In the genomic region with DNA sequence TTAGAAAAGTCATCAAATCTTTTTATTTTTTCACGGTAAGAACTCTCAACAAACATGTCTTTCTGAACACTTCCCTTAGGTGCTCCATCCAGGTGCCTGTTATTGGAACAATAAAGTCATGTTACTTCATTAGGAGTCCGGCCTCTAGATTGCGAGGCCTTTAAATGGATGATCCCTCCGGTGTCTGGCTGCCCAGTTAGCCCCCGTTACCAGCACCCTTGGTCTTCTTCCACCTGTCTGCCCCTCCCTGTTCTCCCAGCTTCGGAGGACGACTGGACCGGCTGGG, we compare ENCODE assay signal across 8 cellular contexts. TPM values are rescaled to one million over a fixed set of nuclear protein-coding genes. Genes with fewer than 3 reads are reported as not detected.
DNase-seq lines count a peak whose midpoint lies in the region; ATAC-seq, FAIRE-seq and TF ChIP-seq lines count a peak whose summit lies in the region.

No MANE protein-coding gene starts in this region.

- H3K79me2 ChIP-seq in H1 (ENCODE audit: control insufficient read depth in 1 of 2, insufficient read depth in 2 of 2, low read length in 2 of 2): peaks cover 21 to 31% of the 10 kb centered on the region in 2 experiments
- H3K79me2 ChIP-seq in osteoblast (ENCODE audit: insufficient read depth, low read length): peaks cover 36% of the 10 kb centered on the region

- WGBS in H1 (ENCODE audit: extremely low coverage in 1 of 2, insufficient coverage in 1 of 2, insufficient read length in 1 of 2, insufficient replicate concordance in 2 of 2, low coverage in 1 of 2, low lambda C conversion rate in 2 of 2, missing lambda C conversion rate in 1 of 2), 2 experiments: 27% methylated on average over 8 of the region's 8 CpGs; no CpG with 5 or more reads in 1 of the 2 experiments

- no peaks in the 10 kb centered on the region for H3K27me3 ChIP-seq in CD8-positive, alpha-beta memory T cell (ENCODE audit: insufficient read depth, low read length, poor library complexity, severe bottlenecking)
- no peaks in the 10 kb centered on the region for H3K27me3 ChIP-seq in H1 (replicated peaks in 1 of 4; ENCODE audit: control insufficient read depth in 3 of 4, extremely low read depth in 1 of 4, insufficient read depth in 3 of 4, low read length in 3 of 4)
- H3K27me3 ChIP-seq in osteoblast (ENCODE audit: insufficient read depth, low read length): no peaks in the 10 kb centered on the region

- peak overlapping the region; percentile 95 to 99 (median 98) for H3K27ac Mint-ChIP-seq in CD8-positive, alpha-beta memory T cell

- POLR2A ChIA-PET in CD8-positive, alpha-beta memory T cell (lab: Charles Lee): interaction anchor here (0.6 to 4.6 kb wide), 16 partner anchors 13 to 999 kb away, joined by 3 to 115 read pairs (median 6); a partner anchor contains a TSS
- POLR2A ChIA-PET in H1 (lab: Charles Lee; ENCODE audit: partially characterized antibody): interaction anchor here (0.7 to 11.1 kb wide), 40 partner anchors 8 to 1126 kb away, joined by 3 to 267 read pairs (median 5); a partner anchor contains a TSS

- H3K23me2 ChIP-seq in H1 (ENCODE audit: low read depth, low read length): peaks cover 8% of the 10 kb centered on the region

- no peak overlapping the region for H3K14ac ChIP-seq in H1 (ENCODE audit: insufficient read length)

- 0 out of 2 replicates have a peak, but pooled peaks cover 2% of the 10 kb centered on the region for H3K79me1 ChIP-seq in H1 (ENCODE audit: low read depth, low read length)

- peaks cover 61 to 68% (median 62%) of the 10 kb centered on the region in 3 donors for H3K4me1 Mint-ChIP-seq in CD8-positive, alpha-beta memory T cell

- TF ChIP-seq EP300 in H1 (IDR thresholded peaks at IDR 0.05; ENCODE audit: borderline replicate concordance in 1 of 2, low read depth in 2 of 2, low read length in 2 of 2): no peak

- H3K23ac ChIP-seq in H1 (ENCODE audit: insufficient read length): no peak overlapping the region

- H4K20me1 ChIP-seq in H1 (replicated peaks in 1 of 2; ENCODE audit: control insufficient read depth in 1 of 2, insufficient read depth in 2 of 2, low read length in 2 of 2) (peaks cover 4 to 5% of the 10 kb centered on the region in 2 experiments), osteoblast (ENCODE audit: insufficient read depth, low read length) (peaks cover 3% of the 10 kb centered on the region)

- no peak for TF ChIP-seq CTCF in NB4 (IDR thresholded peaks at IDR 0.05; ENCODE audit: low read depth, low read length)
- TF ChIP-seq CTCF in H1 (IDR thresholded peaks at IDR 0.05; ENCODE audit: control extremely low read depth in 1 of 3, insufficient read depth in 1 of 3, low read depth in 1 of 3, low read length in 3 of 3): no peak
- TF ChIP-seq CTCF in osteoblast (IDR thresholded peaks at IDR 0.05; ENCODE audit: extremely low read depth, low read depth, low read length): no peak

- peaks cover 22% of the 10 kb centered on the region for H3K36me3 ChIP-seq in CD8-positive, alpha-beta memory T cell (ENCODE audit: insufficient read depth, low read length)
- peaks cover 24 to 58% (median 45%) of the 10 kb centered on the region in 4 experiments for H3K36me3 ChIP-seq in H1 (ENCODE audit: control insufficient read depth in 2 of 4, insufficient read depth in 4 of 4, low read length in 3 of 4)
- peaks cover 23% of the 10 kb centered on the region for H3K36me3 ChIP-seq in osteoblast (ENCODE audit: insufficient read depth, low read length)

- no peak for FAIRE-seq in H1 (lab: Jason Lieb, UNC)

- H3K27ac ChIP-seq in CD8-positive, alpha-beta memory T cell (ENCODE audit: low read depth, low read length): peak overlapping the region; percentile 82
- H3K27ac ChIP-seq in H1 (ENCODE audit: low read depth, low read length) (no peak overlapping the region), osteoblast (ENCODE audit: low read depth, low read length) (peak overlapping the region; percentile 5)

- no peak overlapping the region for H2BK5ac ChIP-seq in H1 (ENCODE audit: low read depth, low read length)

- CTCF ChIA-PET in CD8-positive, alpha-beta memory T cell (lab: Charles Lee): interaction anchor here (0.6 to 8.4 kb wide), 13 partner anchors 14 to 286 kb away, joined by 3 to 89 read pairs (median 4); a partner anchor contains a TSS
- CTCF ChIA-PET in H1 (lab: Charles Lee; ENCODE audit: partially characterized antibody): interaction anchor here (0.6 to 7.2 kb wide), 9 partner anchors 13 to 85 kb away, joined by 3 to 34 read pairs (median 9); a partner anchor contains a TSS

- H2BK12ac ChIP-seq in H1 (ENCODE audit: low read depth, low read length): no peak overlapping the region

- DNase-seq in CD8-positive, alpha-beta memory T cell: no peak
- DNase-seq in NB4 (ENCODE audit: low read depth): no peak
- DNase-seq in H1 (ENCODE audit: low read depth in 1 of 2, low spot score in 2 of 2): no peak
- no peak for DNase-seq in osteoblast (ENCODE audit: insufficient read length, low spot score, missing footprints)
- no peak for DNase-seq in NCI-H146 treated with DMSO at 0.1 percent for 48 hours (lab: John Stamatoyannopoulos, UW; ENCODE audit: unreplicated experiment)
- no peak for DNase-seq in cortex of kidney (lab: John Stamatoyannopoulos, UW)

- no peak overlapping the region for H2BK20ac ChIP-seq in H1 (ENCODE audit: low read length)

- H3K4me3 ChIP-seq in CD8-positive, alpha-beta memory T cell (ENCODE audit: low read length): peak overlapping the region; percentile 79
- peak overlapping the region; percentile 76 for H3K4me3 ChIP-seq in NB4 (ENCODE audit: low read depth, low read length)
- peak overlapping the region; percentile 50 to 95 (median 70) for H3K4me3 ChIP-seq in H1 (ENCODE audit: extremely low read depth in 1 of 4, insufficient read depth in 2 of 4, low read depth in 3 of 4, low read length in 4 of 4)
- peak overlapping the region; percentile 94 for H3K4me3 ChIP-seq in osteoblast (ENCODE audit: insufficient read depth, low read length)

- H3K4me3 Mint-ChIP-seq in CD8-positive, alpha-beta memory T cell: peak overlapping the region; percentile 97 to 100 (median 98)

- H4K8ac ChIP-seq in H1 (ENCODE audit: extremely low read depth, insufficient read depth, low read length): peak overlapping the region; percentile 1; the same call in 1 of the 2 replicates

- H3K9me3 ChIP-seq in CD8-positive, alpha-beta memory T cell (ENCODE audit: low read length): no peaks in the 10 kb centered on the region
- no peaks in the 10 kb centered on the region for H3K9me3 ChIP-seq in H1 (ENCODE audit: insufficient read depth in 2 of 2, low read depth in 1 of 2, low read length in 1 of 2)
- H3K9me3 ChIP-seq in osteoblast (ENCODE audit: low read depth, low read length): no peaks in the 10 kb centered on the region

- H4K5ac ChIP-seq in H1 (ENCODE audit: insufficient read length, low read depth, low read length): peak overlapping the region; percentile 66

- H3K18ac ChIP-seq in H1 (ENCODE audit: extremely low read depth, low read length): no peak overlapping the region; the same call in 1 of the 2 replicates

- H3K56ac ChIP-seq in H1 (replicated peaks; ENCODE audit: insufficient read length, low read depth, low read length): peak overlapping the region; percentile 80

- no peak for TF ChIP-seq RAD21 in H1 (IDR thresholded peaks at IDR 0.05 in 1 of 2, conservative IDR thresholded peaks at IDR 0.05 in 1 of 2; ENCODE audit: low read depth in 2 of 2, low read length in 2 of 2)

- ATAC-seq in HG02610 (IDR thresholded peaks at IDR 0.05; ENCODE audit: unreplicated experiment) (no peak), GM21825 (IDR thresholded peaks at IDR 0.05; ENCODE audit: unreplicated experiment) (no peak)

- H2AFZ ChIP-seq in H1 (ENCODE audit: low read length): no peak overlapping the region
- H2AFZ ChIP-seq in osteoblast (ENCODE audit: low read length): peak overlapping the region; percentile 88

- no peaks in the 10 kb centered on the region for H3K27me3 Mint-ChIP-seq in CD8-positive, alpha-beta memory T cell

- H2BK15ac ChIP-seq in H1 (ENCODE audit: low read length): no peak overlapping the region

- H4K91ac ChIP-seq in H1 (replicated peaks; ENCODE audit: insufficient read length, low read length): peak overlapping the region; percentile 22

- peaks cover 0 to 37% (median 4%) of the 10 kb centered on the region in 3 donors for H3K36me3 Mint-ChIP-seq in CD8-positive, alpha-beta memory T cell

- TF ChIP-seq POLR2A in NB4 (IDR thresholded peaks at IDR 0.05; ENCODE audit: extremely low read depth, insufficient read length) (no peak), H1 (IDR thresholded peaks at IDR 0.05; ENCODE audit: control extremely low read depth in 1 of 2, low read depth in 2 of 2, low read length in 2 of 2) (no peak)

- H3K9me3 Mint-ChIP-seq in CD8-positive, alpha-beta memory T cell: no peaks in the 10 kb centered on the region

- H2BK120ac ChIP-seq in H1 (replicated peaks; ENCODE audit: low read depth, low read length): no peak overlapping the region

- H3K4me1 ChIP-seq in CD8-positive, alpha-beta memory T cell (ENCODE audit: insufficient read depth, low read length): peaks cover 40% of the 10 kb centered on the region
- H3K4me1 ChIP-seq in H1 (replicated peaks in 1 of 4; ENCODE audit: control insufficient read depth in 3 of 4, insufficient read depth in 4 of 4, low read length in 3 of 4) (peaks cover 0 to 9% (median 3%) of the 10 kb centered on the region in 4 experiments; a peak in 5 of 7 replicates), osteoblast (ENCODE audit: insufficient read depth, low read length) (peaks cover 18% of the 10 kb centered on the region)

- H2AK5ac ChIP-seq in H1 (ENCODE audit: low read depth, low read length): no peak overlapping the region

- no peak overlapping the region for H3K4ac ChIP-seq in H1 (replicated peaks; ENCODE audit: insufficient read length, low read depth, low read length)

- peak overlapping the region in 3 of 4 experiments; percentile 1 to 66 (median 58); a peak in 5 of 7 replicates for H3K9ac ChIP-seq in H1 (replicated peaks in 1 of 4; ENCODE audit: extremely low read depth in 1 of 4, low read depth in 3 of 4, low read length in 3 of 4)

- peak overlapping the region; percentile 75 to 99 for H3K4me2 ChIP-seq in H1 (ENCODE audit: insufficient read depth in 1 of 2, low read depth in 2 of 2, low read length in 2 of 2)
- peak overlapping the region; percentile 83 for H3K4me2 ChIP-seq in osteoblast (ENCODE audit: insufficient read depth, low read length)

RNA-seq across cellular contexts. Expression of a gene that starts 0.6 kb away (rescaled TPM):
- 100 to 1,000 TPM; 468 to 504 TPM for total RNA-seq in CD8-positive, alpha-beta memory T cell
- 249 TPM for polyA plus RNA-seq in CD8-positive, alpha-beta memory T cell
- total RNA-seq in H1 (2021; fragmentation: NEBNext Ultra II Directional; extraction: Animal tissue kit (Norgen Biotek cat#: 25700)): 237 and 242 TPM in 2 replicates
- polyA plus RNA-seq in H1 (2011; rRNA removed): 100 and 159 TPM in 2 replicates
- polyA plus RNA-seq in H1 (2011; cell fraction: cytosol; rRNA removed): 270 TPM
- 92.3 TPM for polyA plus RNA-seq in H1 (2011; cell fraction: nucleus; rRNA removed)
- polyA plus RNA-seq in H1 (2012, experiment 1 of 2): 246 to 284 TPM (median 256 TPM) in 4 replicates
- polyA plus RNA-seq in H1 (2012, experiment 2 of 2): 222 TPM
- 251 TPM for polyA plus RNA-seq in H1 (2013, experiment 1 of 2)
- polyA plus RNA-seq in H1 (2013, experiment 2 of 2): 249 TPM
- polyA minus RNA-seq in H1 (2011; rRNA and poly(A)+ RNA removed): 112 and 145 TPM in 2 replicates
- polyA minus RNA-seq in H1 (2011; cell fraction: cytosol; rRNA and poly(A)+ RNA removed): 102 TPM
- polyA minus RNA-seq in H1 (2011; cell fraction: nucleus; rRNA and poly(A)+ RNA removed): 72.8 TPM
- total RNA-seq in osteoblast: 99.0 and 115 TPM in 2 replicates

RNA-seq across cellular contexts. Expression of a gene that starts 12.7 kb away (rescaled TPM):
- 1,000 to 10,000 TPM; 5,711 to 5,990 TPM for total RNA-seq in CD8-positive, alpha-beta memory T cell
- polyA plus RNA-seq in CD8-positive, alpha-beta memory T cell: 7,268 TPM
- total RNA-seq in H1 (2021; fragmentation: NEBNext Ultra II Directional; extraction: Animal tissue kit (Norgen Biotek cat#: 25700)): 4,440 and 4,619 TPM in 2 replicates
- polyA plus RNA-seq in H1 (2011; rRNA removed): 10,552 and 16,488 TPM in 2 replicates
- polyA plus RNA-seq in H1 (2011; cell fraction: cytosol; rRNA removed): 15,274 TPM
- 5,028 TPM for polyA plus RNA-seq in H1 (2011; cell fraction: nucleus; rRNA removed)
- 8,984 to 12,435 TPM (median 10,789 TPM) in 4 replicates for polyA plus RNA-seq in H1 (2012, experiment 1 of 2)
- 8,788 TPM for polyA plus RNA-seq in H1 (2012, experiment 2 of 2)
- polyA plus RNA-seq in H1 (2013, experiment 1 of 2): 16,458 TPM
- polyA plus RNA-seq in H1 (2013, experiment 2 of 2): 15,195 TPM
- 1,518 and 2,159 TPM in 2 replicates for polyA minus RNA-seq in H1 (2011; rRNA and poly(A)+ RNA removed)
- 1,097 TPM for polyA minus RNA-seq in H1 (2011; cell fraction: cytosol; rRNA and poly(A)+ RNA removed)
- polyA minus RNA-seq in H1 (2011; cell fraction: nucleus; rRNA and poly(A)+ RNA removed): 1,566 TPM
- total RNA-seq in osteoblast: 1,930 and 2,844 TPM in 2 replicates

RNA-seq across cellular contexts. Expression of a gene that starts 14.3 kb away (rescaled TPM):
- total RNA-seq in CD8-positive, alpha-beta memory T cell: 1 to 10 TPM; 8.1 to 9.0 TPM
- 3.2 TPM for polyA plus RNA-seq in CD8-positive, alpha-beta memory T cell
- total RNA-seq in H1 (2021; fragmentation: NEBNext Ultra II Directional; extraction: Animal tissue kit (Norgen Biotek cat#: 25700)): 11.2 and 12.5 TPM in 2 replicates
- polyA plus RNA-seq in H1 (2011; rRNA removed): 4.0 and 5.1 TPM in 2 replicates
- polyA plus RNA-seq in H1 (2011; cell fraction: cytosol; rRNA removed): 4.3 TPM
- polyA plus RNA-seq in H1 (2011; cell fraction: nucleus; rRNA removed): 7.6 TPM
- 4.6 to 7.7 TPM (median 5.1 TPM) in 4 replicates for polyA plus RNA-seq in H1 (2012, experiment 1 of 2)
- 3.7 TPM for polyA plus RNA-seq in H1 (2012, experiment 2 of 2)
- polyA plus RNA-seq in H1 (2013, experiment 1 of 2): 4.2 TPM
- polyA plus RNA-seq in H1 (2013, experiment 2 of 2): 3.9 TPM
- polyA minus RNA-seq in H1 (2011; rRNA and poly(A)+ RNA removed): 10.7 and 15.3 TPM in 2 replicates
- polyA minus RNA-seq in H1 (2011; cell fraction: cytosol; rRNA and poly(A)+ RNA removed): 7.1 TPM
- polyA minus RNA-seq in H1 (2011; cell fraction: nucleus; rRNA and poly(A)+ RNA removed): 34.0 TPM
- total RNA-seq in osteoblast: 9.0 and 10.6 TPM in 2 replicates

RNA-seq across cellular contexts. Expression of a gene that starts 23.8 kb away (rescaled TPM):
- total RNA-seq in CD8-positive, alpha-beta memory T cell: 1 to 10 TPM; 1.7 to 1.9 TPM
- polyA plus RNA-seq in CD8-positive, alpha-beta memory T cell: 0.63 TPM
- total RNA-seq in H1 (2021; fragmentation: NEBNext Ultra II Directional; extraction: Animal tissue kit (Norgen Biotek cat#: 25700)): 49.2 and 52.4 TPM in 2 replicates
- 33.9 and 43.4 TPM in 2 replicates for polyA plus RNA-seq in H1 (2011; rRNA removed)
- polyA plus RNA-seq in H1 (2011; cell fraction: cytosol; rRNA removed): 42.1 TPM
- 84.6 TPM for polyA plus RNA-seq in H1 (2011; cell fraction: nucleus; rRNA removed)
- 41.7 to 55.5 TPM (median 51.4 TPM) in 4 replicates for polyA plus RNA-seq in H1 (2012, experiment 1 of 2)
- 18.7 TPM for polyA plus RNA-seq in H1 (2012, experiment 2 of 2)
- 57.7 TPM for polyA plus RNA-seq in H1 (2013, experiment 1 of 2)
- 59.8 TPM for polyA plus RNA-seq in H1 (2013, experiment 2 of 2)
- 158 and 203 TPM in 2 replicates for polyA minus RNA-seq in H1 (2011; rRNA and poly(A)+ RNA removed)
- polyA minus RNA-seq in H1 (2011; cell fraction: cytosol; rRNA and poly(A)+ RNA removed): 47.3 TPM
- polyA minus RNA-seq in H1 (2011; cell fraction: nucleus; rRNA and poly(A)+ RNA removed): 53.6 TPM
- 1.1 and 2.4 TPM in 2 replicates for total RNA-seq in osteoblast

RNA-seq across cellular contexts. Expression of a gene that starts 24.3 kb away (rescaled TPM):
- total RNA-seq in CD8-positive, alpha-beta memory T cell: 100 to 1,000 TPM; 185 to 191 TPM
- polyA plus RNA-seq in CD8-positive, alpha-beta memory T cell: 374 TPM
- total RNA-seq in H1 (2021; fragmentation: NEBNext Ultra II Directional; extraction: Animal tissue kit (Norgen Biotek cat#: 25700)): 85.1 and 86.9 TPM in 2 replicates
- polyA plus RNA-seq in H1 (2011; rRNA removed): 165 and 174 TPM in 2 replicates
- 109 TPM for polyA plus RNA-seq in H1 (2011; cell fraction: cytosol; rRNA removed)
- 167 TPM for polyA plus RNA-seq in H1 (2011; cell fraction: nucleus; rRNA removed)
- 58.5 to 85.3 TPM (median 79.3 TPM) in 4 replicates for polyA plus RNA-seq in H1 (2012, experiment 1 of 2)
- 88.6 TPM for polyA plus RNA-seq in H1 (2012, experiment 2 of 2)
- 133 TPM for polyA plus RNA-seq in H1 (2013, experiment 1 of 2)
- polyA plus RNA-seq in H1 (2013, experiment 2 of 2): 120 TPM
- 180 and 199 TPM in 2 replicates for polyA minus RNA-seq in H1 (2011; rRNA and poly(A)+ RNA removed)
- 107 TPM for polyA minus RNA-seq in H1 (2011; cell fraction: cytosol; rRNA and poly(A)+ RNA removed)
- 81.1 TPM for polyA minus RNA-seq in H1 (2011; cell fraction: nucleus; rRNA and poly(A)+ RNA removed)
- 239 and 304 TPM in 2 replicates for total RNA-seq in osteoblast
